ENCODE assay signal across 24 cellular contexts in genomic region chr6:109912136-109912535, GRCh38.
"Had no signal": no experiment of that assay in that cellular context is flagged by ENCODE, and none has a peak within 500 bp of the region (broad histone marks: within the 10 kb centered on the region; RNA-seq: fewer than 3 reads in every experiment).

No MANE protein-coding gene starts in this region.

- H3K36me3 Mint-ChIP-seq: naive B cell; natural killer cell; stimulated activated memory B cell treated with anti-CD40 and anti-IgM and Interleukin-4, amounts not matched to agents 10 μg/mL and 1 μg/mL and 100 μg/mL, for 72 hours had no signal

- H3K27me3 ChIP-seq: hepatocyte, ovary, tibial nerve, upper lobe of left lung, vagina had no signal

- H3K4me3 ChIP-seq: hepatocyte, lower lobe of right lung, ovary, prostate gland, skin epidermis, tibial nerve, upper lobe of left lung, vagina had no signal

- H3K27ac ChIP-seq: hepatocyte, lower lobe of right lung, ovary, prostate gland, skin epidermis, tibial nerve, upper lobe of left lung, vagina had no signal

- DNase-seq: islet precursor cell; lower lobe of right lung; mammary epithelial cell; mesenchymal stem cell; naive B cell; natural killer cell; nephron progenitor cell; ovary; retina; right cardiac atrium; stimulated activated CD4-positive, alpha-beta T cell treated with anti-CD3 and anti-CD28 coated beads, Interleukin-12 subunit alpha, Interleukin-12 subunit beta, amount 100 ng/mL, for 4 hours; stimulated activated CD4-positive, alpha-beta T cell treated with anti-CD3 and anti-CD28 coated beads, Interleukin-15, amount 100 ng/mL, for 24 hours; stimulated activated CD4-positive, alpha-beta T cell treated with anti-CD3 and anti-CD28 coated beads, Interleukin-2, amount 100 ng/mL, for 24 hours; stimulated activated CD4-positive, alpha-beta T cell treated with anti-CD3 and anti-CD28 coated beads, Interleukin-4, amount 100 ng/mL, for 1 hour; stimulated activated naive CD4-positive, alpha-beta T cell treated with Interleukin-2 at 50 U/mL for 16 hours; stimulated activated naive CD8-positive, alpha-beta T cell treated with anti-CD3 and anti-CD28 coated beads, Interleukin-15, amount 100 ng/mL, for 72 hours; substantia nigra; upper lobe of left lung had no signal

- H3K9me3 ChIP-seq: lower lobe of right lung, ovary, prostate gland, tibial nerve, upper lobe of left lung, vagina had no signal

- H3K4me1 ChIP-seq: lower lobe of right lung, prostate gland, tibial nerve, upper lobe of left lung, vagina had no signal

- H3K9me3 Mint-ChIP-seq: natural killer cell; nephron progenitor cell; stimulated activated naive CD8-positive, alpha-beta T cell treated with anti-CD3 and anti-CD28 coated beads, Interleukin-15, amount 100 ng/mL, for 72 hours had no signal

- H3K4me3 Mint-ChIP-seq: naive B cell; natural killer cell; nephron progenitor cell; stimulated activated memory B cell treated with anti-CD40 and anti-IgM and Interleukin-4, amounts not matched to agents 10 μg/mL and 1 μg/mL and 100 μg/mL, for 72 hours; stimulated activated naive CD8-positive, alpha-beta T cell treated with anti-CD3 and anti-CD28 coated beads, Interleukin-15, amount 100 ng/mL, for 72 hours had no signal

- H3K36me3 ChIP-seq: lower lobe of right lung, ovary, prostate gland, tibial nerve, upper lobe of left lung, vagina had no signal

- H3K27ac Mint-ChIP-seq: naive B cell; natural killer cell; stimulated activated memory B cell treated with anti-CD40 and anti-IgM and Interleukin-4, amounts not matched to agents 10 μg/mL and 1 μg/mL and 100 μg/mL, for 72 hours; stimulated activated naive CD8-positive, alpha-beta T cell treated with anti-CD3 and anti-CD28 coated beads, Interleukin-15, amount 100 ng/mL, for 72 hours had no signal

- H3K4me1 Mint-ChIP-seq: natural killer cell; stimulated activated memory B cell treated with anti-CD40 and anti-IgM and Interleukin-4, amounts not matched to agents 10 μg/mL and 1 μg/mL and 100 μg/mL, for 72 hours; stimulated activated naive CD8-positive, alpha-beta T cell treated with anti-CD3 and anti-CD28 coated beads, Interleukin-15, amount 100 ng/mL, for 72 hours had no signal
